Comparison of ENCODE assay signal across 17 cellular contexts in genomic region chr12:30692470-30692869, GRCh38. TPM values are rescaled to one million over a fixed set of nuclear protein-coding genes. Genes with fewer than 3 reads are reported as not detected.
DNase-seq lines count a peak whose midpoint lies in the region; ATAC-seq and TF ChIP-seq lines count a peak whose summit lies in the region.
"Had no signal": no experiment of that assay in that cellular context is flagged by ENCODE, and none has a peak within 500 bp of the region (broad histone marks: within the 10 kb centered on the region; RNA-seq: fewer than 3 reads in every experiment).

No MANE protein-coding gene starts in this region.

- intact Hi-C loops in CD4-positive, alpha-beta memory T cell (cut with micrococcal nuclease) = loop anchor here (10.0 kb wide), 1 partner anchor 1982 kb away; the partner anchor contains the start of gene DNM1L

- peaks cover 7% of the 10 kb centered on the region for H3F3A ChIP-seq in SK-N-SH (replicated peaks; ENCODE audit: insufficient read depth)

- peaks cover 10 to 20% of the 10 kb centered on the region in 2 donors for H3K36me3 Mint-ChIP-seq in CD4-positive, alpha-beta memory T cell
- H3K36me3 Mint-ChIP-seq in activated T-cell treated with anti-CD3 and anti-CD28 coated beads, Interleukin-2, amount 50 U/mL, for 4 hours (ENCODE audit: insufficient read depth) = peaks cover 7% of the 10 kb centered on the region

- no peak for ATAC-seq in SK-N-SH treated with all-trans-retinoic acid at 6 μM for 48 hours
- no peak for ATAC-seq in activated T-cell treated with anti-CD3 and anti-CD28 coated beads, Interleukin-2, amount 50 U/mL, for 4 hours
- ATAC-seq: activated naive CD8-positive, alpha-beta T cell treated with anti-CD3 and anti-CD28 coated beads, Interleukin-2, amount 50 U/mL, for 24 hours had no signal

- no peaks in the 10 kb centered on the region for H3K27me3 Mint-ChIP-seq in CD4-positive, alpha-beta memory T cell
- no peaks in the 10 kb centered on the region for H3K27me3 Mint-ChIP-seq in activated T-cell treated with anti-CD3 and anti-CD28 coated beads, Interleukin-2, amount 50 U/mL, for 4 hours (ENCODE audit: low read depth)
- H3K27me3 Mint-ChIP-seq: activated naive CD8-positive, alpha-beta T cell treated with anti-CD3 and anti-CD28 coated beads, Interleukin-2, amount 50 U/mL, for 24 hours had no signal

- H3K4me2 ChIP-seq in SK-N-SH = 0 out of 2 replicates have a peak overlapping the region, but pooled peaks have one; percentile 20
- peak overlapping the region; percentile 32 for H3K4me2 ChIP-seq in skeletal muscle satellite cell (ENCODE audit: low read length)

- H3K9me3 Mint-ChIP-seq in CD4-positive, alpha-beta memory T cell = no peaks in the 10 kb centered on the region
- no peaks in the 10 kb centered on the region for H3K9me3 Mint-ChIP-seq in activated T-cell treated with anti-CD3 and anti-CD28 coated beads, Interleukin-2, amount 50 U/mL, for 4 hours
- H3K9me3 Mint-ChIP-seq: activated naive CD8-positive, alpha-beta T cell treated with anti-CD3 and anti-CD28 coated beads, Interleukin-2, amount 50 U/mL, for 24 hours; T-helper 2 cell treated with Interferon-gamma antibody and Interleukin-4, amounts not matched to agents 5 μg/mL and 100 μg/mL, for 36 hours had no signal

- H3K27ac Mint-ChIP-seq in CD4-positive, alpha-beta memory T cell = peak overlapping the region in 2 of 7 donors; percentile 77 to 80
- H3K27ac Mint-ChIP-seq: activated naive CD8-positive, alpha-beta T cell treated with anti-CD3 and anti-CD28 coated beads, Interleukin-2, amount 50 U/mL, for 24 hours; T-helper 2 cell treated with Interferon-gamma antibody and Interleukin-4, amounts not matched to agents 5 μg/mL and 100 μg/mL, for 36 hours had no signal

- H3K4me3 Mint-ChIP-seq in CD4-positive, alpha-beta memory T cell = peak overlapping the region in 2 of 8 donors; percentile 1 to 47
- H3K4me3 Mint-ChIP-seq in activated T-cell treated with anti-CD3 and anti-CD28 coated beads, Interleukin-2, amount 50 U/mL, for 4 hours = no peak overlapping the region
- H3K4me3 Mint-ChIP-seq: activated naive CD8-positive, alpha-beta T cell treated with anti-CD3 and anti-CD28 coated beads, Interleukin-2, amount 50 U/mL, for 24 hours; T-helper 2 cell treated with Interferon-gamma antibody and Interleukin-4, amounts not matched to agents 5 μg/mL and 100 μg/mL, for 36 hours had no signal

- peaks cover 13 to 29% of the 10 kb centered on the region in 2 experiments; a peak in 2 of 4 replicates for H3K4me1 ChIP-seq in SK-N-SH (ENCODE audit: control insufficient read depth in 1 of 2, insufficient read depth in 2 of 2, low read depth in 1 of 2, low read length in 1 of 2)
- peaks cover 39% of the 10 kb centered on the region for H3K4me1 ChIP-seq in skeletal muscle satellite cell (ENCODE audit: control insufficient read depth, insufficient read depth, low read length)
- peaks cover 35% of the 10 kb centered on the region for H3K4me1 ChIP-seq in CD4-positive, alpha-beta memory T cell (ENCODE audit: insufficient read depth, low read length)

- no peak for TF ChIP-seq EP300 in SK-N-SH (IDR thresholded peaks at IDR 0.05; ENCODE audit: borderline replicate concordance in 1 of 2, low read depth in 1 of 2, low read length in 1 of 2)

- 85% methylated on average over 5 of the region's 5 CpGs for WGBS in SK-N-SH (ENCODE audit: low lambda C conversion rate)

- H3K4me1 Mint-ChIP-seq in CD4-positive, alpha-beta memory T cell = peaks cover 33 to 53% (median 43%) of the 10 kb centered on the region in 4 donors
- H3K4me1 Mint-ChIP-seq in activated T-cell treated with anti-CD3 and anti-CD28 coated beads, Interleukin-2, amount 50 U/mL, for 4 hours (ENCODE audit: low read depth) = peaks cover 43% of the 10 kb centered on the region

- no peak for TF ChIP-seq RAD21 in SK-N-SH (IDR thresholded peaks at IDR 0.05; ENCODE audit: low read length)

- H3K9me3 ChIP-seq in SK-N-SH (no peaks in the 10 kb centered on the region), skeletal muscle satellite cell (replicated peaks; ENCODE audit: low read length) (no peaks in the 10 kb centered on the region)
- H3K9me3 ChIP-seq in CD4-positive, alpha-beta memory T cell (ENCODE audit: control insufficient read depth in 1 of 2, low read length in 2 of 2) = no peaks in the 10 kb centered on the region
- H3K9me3 ChIP-seq: prostate gland had no signal

- H3K27me3 ChIP-seq in SK-N-SH (ENCODE audit: insufficient read depth) = no peaks in the 10 kb centered on the region
- H3K27me3 ChIP-seq in skeletal muscle satellite cell (ENCODE audit: control insufficient read depth, insufficient read depth, low read length) = no peaks in the 10 kb centered on the region
- H3K27me3 ChIP-seq in CD4-positive, alpha-beta memory T cell (ENCODE audit: insufficient read depth, low read length) = no peaks in the 10 kb centered on the region

- no peak for DNase-seq in SK-N-SH
- peak; percentile 66 for DNase-seq in RKO (ENCODE audit: low spot score)
- peak; percentile 49 for DNase-seq in fibroblast of the aortic adventitia (ENCODE audit: low read depth)
- DNase-seq in CD4-positive, alpha-beta memory T cell = no peak
- no peak for DNase-seq in activated T-cell treated with anti-CD3 and anti-CD28 coated beads, Interleukin-2, amount 50 U/mL, for 4 hours
- DNase-seq in NCI-H1417 (lab: John Stamatoyannopoulos, UW) = no peak
- DNase-seq: 8988T; activated CD4-positive, alpha-beta T cell treated with anti-CD3 and anti-CD28 coated beads for 48 hours; activated naive CD8-positive, alpha-beta T cell treated with anti-CD3 and anti-CD28 coated beads, Interleukin-2, amount 50 U/mL, for 24 hours; activated T-cell treated with anti-CD3 and anti-CD28 coated beads for 4 hours; Calu3; kidney glomerular epithelial cell; MV-4-11 had no signal

- no peak overlapping the region for H2AFZ ChIP-seq in SK-N-SH (ENCODE audit: low read depth)

- H3K4me3 ChIP-seq in SK-N-SH (ENCODE audit: low read depth in 2 of 2, low read length in 1 of 2) = no peak overlapping the region; a peak in 1 of 4 replicates
- peak overlapping the region; percentile 23 for H3K4me3 ChIP-seq in fibroblast of the aortic adventitia (ENCODE audit: low read depth, low read length)
- peak overlapping the region; percentile 17 for H3K4me3 ChIP-seq in skeletal muscle satellite cell (ENCODE audit: low read length)
- H3K4me3 ChIP-seq in CD4-positive, alpha-beta memory T cell (ENCODE audit: low read length in 2 of 2) = no peak overlapping the region
- H3K4me3 ChIP-seq: prostate gland had no signal

- H3K36me3 ChIP-seq in SK-N-SH (replicated peaks in 1 of 2; ENCODE audit: control insufficient read depth in 1 of 2, insufficient read depth in 2 of 2, low read length in 1 of 2) = peaks cover 7% of the 10 kb centered on the region in 2 experiments
- no peaks in the 10 kb centered on the region for H3K36me3 ChIP-seq in skeletal muscle satellite cell (ENCODE audit: insufficient read depth, low read length)
- no peaks in the 10 kb centered on the region for H3K36me3 ChIP-seq in CD4-positive, alpha-beta memory T cell (ENCODE audit: insufficient read depth, low read length)
- H3K36me3 ChIP-seq: prostate gland had no signal

- H3K79me2 ChIP-seq in SK-N-SH (ENCODE audit: insufficient read depth) = peaks cover 67% of the 10 kb centered on the region

- H3K9ac ChIP-seq in SK-N-SH (no peak overlapping the region), skeletal muscle satellite cell (ENCODE audit: low read depth, low read length) (no peak overlapping the region)

- TF ChIP-seq CTCF in SK-N-SH (IDR thresholded peaks at IDR 0.05) (no peak), fibroblast of the aortic adventitia (IDR thresholded peaks at IDR 0.05; ENCODE audit: insufficient read depth, low read length) (no peak)

- H4K20me1 ChIP-seq in SK-N-SH (ENCODE audit: insufficient read depth) = no peaks in the 10 kb centered on the region

- no peaks in the 10 kb centered on the region for H3K9me2 ChIP-seq in SK-N-SH

- 0 out of 4 replicates have a peak overlapping the region, but pooled peaks of 1 of the 2 experiments have one; percentile 1 for H3K27ac ChIP-seq in SK-N-SH (ENCODE audit: low read depth in 2 of 2, low read length in 1 of 2)
- no peak overlapping the region for H3K27ac ChIP-seq in CD4-positive, alpha-beta memory T cell (ENCODE audit: low read depth, low read length)
- H3K27ac ChIP-seq: prostate gland had no signal

- POLR2A ChIA-PET in SK-N-SH (lab: Yijun Ruan, JAX) = no interaction called here
- POLR2A ChIA-PET in CD4-positive, alpha-beta memory T cell (lab: Charles Lee; ENCODE audit: partially characterized antibody) = no interaction called here

- CTCF ChIA-PET in SK-N-SH (lab: Yijun Ruan, JAX) = interaction anchor here (0.7 kb wide), 1 partner anchor 114 kb away, joined by 4 read pairs; no protein-coding TSS in a partner anchor
- CTCF ChIA-PET in CD4-positive, alpha-beta memory T cell (lab: Charles Lee; ENCODE audit: partially characterized antibody) = interaction anchor here (1.2 kb wide), 1 partner anchor 63 kb away, joined by 3 read pairs; the partner anchor contains the start of gene CAPRIN2

TF ChIP-seq in SK-N-SH, 30 proteins besides CTCF, POLR2A, EP300 and RAD21:
- TF ChIP-seq FOSL2 (IDR thresholded peaks at IDR 0.05; ENCODE audit: borderline replicate concordance, low read depth) (0 out of 2 replicates have a peak, but pooled peaks have one; percentile 9), TAF1 (IDR thresholded peaks at IDR 0.05; ENCODE audit: borderline replicate concordance, low read depth, low read length) (no peak)

TF ChIP-seq in SK-N-SH treated with all-trans-retinoic acid at 6 μM for 48 hours, 23 proteins besides CTCF, POLR2A, EP300 and RAD21 (continues in another document):
- TF ChIP-seq, protein P1, sequence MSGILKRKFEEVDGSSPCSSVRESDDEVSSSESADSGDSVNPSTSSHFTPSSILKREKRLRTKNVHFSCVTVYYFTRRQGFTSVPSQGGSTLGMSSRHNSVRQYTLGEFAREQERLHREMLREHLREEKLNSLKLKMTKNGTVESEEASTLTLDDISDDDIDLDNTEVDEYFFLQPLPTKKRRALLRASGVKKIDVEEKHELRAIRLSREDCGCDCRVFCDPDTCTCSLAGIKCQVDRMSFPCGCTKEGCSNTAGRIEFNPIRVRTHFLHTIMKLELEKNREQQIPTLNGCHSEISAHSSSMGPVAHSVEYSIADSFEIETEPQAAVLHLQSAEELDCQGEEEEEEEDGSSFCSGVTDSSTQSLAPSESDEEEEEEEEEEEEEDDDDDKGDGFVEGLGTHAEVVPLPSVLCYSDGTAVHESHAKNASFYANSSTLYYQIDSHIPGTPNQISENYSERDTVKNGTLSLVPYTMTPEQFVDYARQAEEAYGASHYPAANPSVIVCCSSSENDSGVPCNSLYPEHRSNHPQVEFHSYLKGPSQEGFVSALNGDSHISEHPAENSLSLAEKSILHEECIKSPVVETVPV (CRISPR knock-in tag; IDR thresholded peaks at IDR 0.05) = no peak
- no peak for TF ChIP-seq ZNF565 (CRISPR knock-in tag; conservative IDR thresholded peaks at IDR 0.05; ENCODE audit: low read depth)

RNA-seq across cellular contexts. Expression of gene IPO8, which starts 3.2 kb away (rescaled TPM):
- 5.8 and 8.1 TPM in 2 replicates for polyA plus RNA-seq in SK-N-SH (2012; rRNA removed)
- polyA plus RNA-seq in SK-N-SH (2012; cell fraction: cytosol; rRNA removed) = 11.4 and 11.5 TPM in 2 replicates
- polyA plus RNA-seq in SK-N-SH (2012; cell fraction: nucleus; rRNA removed) = 6.5 and 11.8 TPM in 2 replicates
- 40.9 and 49.8 TPM in 2 replicates for total RNA-seq in fibroblast of the aortic adventitia (ENCODE audit: low replicate concordance)
- 18.8 and 22.1 TPM in 2 replicates for total RNA-seq in skeletal muscle satellite cell (2012; rRNA removed)
- 10 to 100 TPM; 50.2 to 60.5 TPM for total RNA-seq in CD4-positive, alpha-beta memory T cell
- 10 to 100 TPM in 1 of 2 donors, 1 to 10 TPM in 1; 7.9 to 14.5 TPM for polyA plus RNA-seq in CD4-positive, alpha-beta memory T cell
- 10 to 100 TPM; 47.2 to 52.7 (median 51.9) TPM for total RNA-seq in activated T-cell treated with anti-CD3 and anti-CD28 coated beads, Interleukin-2, amount 50 U/mL, for 4 hours

Comparison
In these comparisons a context has a peak if more than half of its experiments do, and no peak if none do; other contexts are left out.
1. DNase-seq: peak in RKO (single experiment) and fibroblast of the aortic adventitia (single experiment); none in SK-N-SH (single experiment), CD4-positive, alpha-beta memory T cell (0 of 5), activated T-cell treated with anti-CD3 and anti-CD28 coated beads, Interleukin-2, amount 50 U/mL, for 4 hours (single experiment) and NCI-H1417 (0 of 3).
2. H3K4me3 ChIP-seq: peak in fibroblast of the aortic adventitia (single experiment) and skeletal muscle satellite cell (single experiment); none in SK-N-SH (0 of 2) and CD4-positive, alpha-beta memory T cell (0 of 2).